10 cellular contexts compared by ENCODE assay signal in the genomic region with DNA sequence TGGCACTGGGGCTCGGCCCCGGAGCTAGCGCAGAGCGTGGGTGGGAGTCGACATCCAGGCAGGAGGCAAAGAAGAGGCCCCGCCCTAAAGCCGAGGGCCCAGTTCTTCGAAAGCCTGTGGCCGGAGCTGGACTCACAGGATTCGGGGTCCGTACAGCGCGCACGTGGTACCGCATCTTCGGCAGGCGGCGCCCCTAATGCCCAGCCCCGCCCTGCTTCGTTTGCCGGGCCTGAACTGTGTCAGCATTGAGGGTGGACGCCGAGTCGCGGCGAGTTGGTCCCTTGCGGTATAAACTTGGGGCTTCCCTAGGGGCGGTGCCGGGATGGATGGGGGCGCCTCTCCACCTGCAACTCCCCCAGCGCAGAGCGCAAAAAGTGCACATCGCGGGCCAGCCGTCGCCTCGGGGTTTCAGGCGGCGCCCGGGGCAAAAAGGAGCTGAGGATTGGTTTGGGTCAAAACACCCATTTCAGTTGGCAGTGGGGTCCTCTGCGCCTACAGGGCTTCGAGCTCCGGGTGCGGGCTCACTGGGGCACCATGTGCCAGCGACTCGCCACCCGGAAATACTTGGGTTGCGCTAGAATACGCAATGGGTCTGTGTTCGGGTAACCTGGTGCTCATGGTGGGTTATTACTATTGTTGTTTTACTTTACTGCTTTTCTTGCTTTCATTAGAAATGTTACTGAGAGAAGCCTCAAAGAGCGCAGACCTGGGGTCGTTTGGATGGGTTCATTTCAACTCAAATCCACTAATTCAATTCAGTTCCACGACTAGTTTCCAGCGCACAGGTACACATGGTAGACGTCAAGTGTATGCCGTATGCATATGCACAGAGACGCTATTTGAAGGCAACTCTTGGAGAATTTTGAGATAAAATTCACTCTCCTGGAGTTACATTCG. TPM values are rescaled to one million over a fixed set of nuclear protein-coding genes. Genes with fewer than 3 reads are reported as not detected.
A peak's percentile ranks its signal among the peaks of the same experiment; 100 is the strongest.
DNase-seq lines count a peak whose midpoint lies in the region; ATAC-seq and TF ChIP-seq lines count a peak whose summit lies in the region.
"Had no signal": no experiment of that assay in that cellular context is flagged by ENCODE, and none has a peak within 500 bp of the region (broad histone marks: within the 10 kb centered on the region; RNA-seq: fewer than 3 reads in every experiment).

No MANE protein-coding gene starts in this region.

- peaks cover 35 to 99% (median 79%) of the 10 kb centered on the region in 3 donors for H3K27me3 ChIP-seq in stomach

- H3K9me3 Mint-ChIP-seq in T-helper 2 cell treated with Interferon-gamma antibody and Interleukin-4, amounts not matched to agents 5 μg/mL and 100 μg/mL, for 36 hours, result no peaks in the 10 kb centered on the region
- peaks cover 2% of the 10 kb centered on the region for H3K9me3 Mint-ChIP-seq in activated CD8-positive, alpha-beta T cell treated with anti-CD3 and anti-CD28 coated beads for 36 hours
- peaks cover 0 to 6% (median 0%) of the 10 kb centered on the region in 6 donors for H3K9me3 Mint-ChIP-seq in immature natural killer cell

- H3K27me3 Mint-ChIP-seq in T-helper 2 cell treated with Interferon-gamma antibody and Interleukin-4, amounts not matched to agents 5 μg/mL and 100 μg/mL, for 36 hours (ENCODE audit: low read depth), result peaks cover 85% of the 10 kb centered on the region
- H3K27me3 Mint-ChIP-seq in activated CD8-positive, alpha-beta T cell treated with anti-CD3 and anti-CD28 coated beads for 36 hours, result peaks cover 75% of the 10 kb centered on the region
- peaks cover 27 to 48% (median 47%) of the 10 kb centered on the region in 3 donors for H3K27me3 Mint-ChIP-seq in immature natural killer cell (ENCODE audit: low read depth in 3 of 3)

- no peak overlapping the region for H3K27ac Mint-ChIP-seq in T-helper 2 cell treated with Interferon-gamma antibody and Interleukin-4, amounts not matched to agents 5 μg/mL and 100 μg/mL, for 36 hours
- H3K27ac Mint-ChIP-seq in activated CD8-positive, alpha-beta T cell treated with anti-CD3 and anti-CD28 coated beads for 36 hours, result no peak overlapping the region
- H3K27ac Mint-ChIP-seq in immature natural killer cell, result no peak overlapping the region

- peaks cover 36 to 48% (median 43%) of the 10 kb centered on the region in 4 donors for H3K4me1 ChIP-seq in stomach

- peak overlapping the region in 1 of 5 donors; percentile 15 for H3K27ac ChIP-seq in stomach
- H3K27ac ChIP-seq: PC-9 had no signal

- peak overlapping the region; percentile 45 to 75 (median 52) for H3K4me3 ChIP-seq in stomach
- H3K4me3 ChIP-seq: PC-9 had no signal

- peak overlapping the region; percentile 81 for H3K4me3 Mint-ChIP-seq in T-helper 2 cell treated with Interferon-gamma antibody and Interleukin-4, amounts not matched to agents 5 μg/mL and 100 μg/mL, for 36 hours
- peak overlapping the region; percentile 70 for H3K4me3 Mint-ChIP-seq in activated CD8-positive, alpha-beta T cell treated with anti-CD3 and anti-CD28 coated beads for 36 hours
- H3K4me3 Mint-ChIP-seq in immature natural killer cell, result peak overlapping the region; percentile 79 to 97 (median 90)

- CTCF ChIA-PET in activated CD8-positive, alpha-beta T cell treated with anti-CD3 and anti-CD28 coated beads for 36 hours (lab: Charles Lee), result interaction anchor here (0.8 to 1.5 kb wide), 2 partner anchors 165 to 353 kb away, joined by 3 to 4 read pairs; no protein-coding TSS in a partner anchor

- no peak for TF ChIP-seq CTCF in activated CD8-positive, alpha-beta T cell treated with anti-CD3 and anti-CD28 coated beads for 36 hours (IDR thresholded peaks at IDR 0.05)
- TF ChIP-seq CTCF in stomach (IDR thresholded peaks at IDR 0.05), result no peak

- no peak for TF ChIP-seq POLR2A in stomach (IDR thresholded peaks at IDR 0.05)

- H3K9me3 ChIP-seq in stomach, result peaks cover 0 to 4% (median 0%) of the 10 kb centered on the region in 4 donors

- intact Hi-C loops in activated CD8-positive, alpha-beta T cell treated with anti-CD3 and anti-CD28 coated beads for 36 hours (cut with micrococcal nuclease), result no loop called here
- intact Hi-C loops in stomach (cut with DNase I; ENCODE audit: low total_unique reads), result no loop called here

- H3K36me3 Mint-ChIP-seq in T-helper 2 cell treated with Interferon-gamma antibody and Interleukin-4, amounts not matched to agents 5 μg/mL and 100 μg/mL, for 36 hours (ENCODE audit: low read depth), result peaks cover 3% of the 10 kb centered on the region
- peaks cover 6% of the 10 kb centered on the region for H3K36me3 Mint-ChIP-seq in activated CD8-positive, alpha-beta T cell treated with anti-CD3 and anti-CD28 coated beads for 36 hours (ENCODE audit: low read depth)
- peaks cover 0 to 4% (median 0%) of the 10 kb centered on the region in 3 donors for H3K36me3 Mint-ChIP-seq in immature natural killer cell

- no peaks in the 10 kb centered on the region for H3K36me3 ChIP-seq in stomach

- no peak for ATAC-seq in activated CD8-positive, alpha-beta T cell treated with anti-CD3 and anti-CD28 coated beads for 36 hours
- no peak for ATAC-seq in HG03442 (IDR thresholded peaks at IDR 0.05; ENCODE audit: unreplicated experiment)

- POLR2A ChIA-PET in activated CD8-positive, alpha-beta T cell treated with anti-CD3 and anti-CD28 coated beads for 36 hours (lab: Charles Lee), result interaction anchor here (0.7 to 1.4 kb wide), 5 partner anchors 13 to 132 kb away, joined by 3 read pairs; no protein-coding TSS in a partner anchor

- no peak for TF ChIP-seq EP300 in stomach (IDR thresholded peaks at IDR 0.05)

- peaks cover 18% of the 10 kb centered on the region for H3K4me1 Mint-ChIP-seq in T-helper 2 cell treated with Interferon-gamma antibody and Interleukin-4, amounts not matched to agents 5 μg/mL and 100 μg/mL, for 36 hours (ENCODE audit: low read depth)
- peaks cover 34% of the 10 kb centered on the region for H3K4me1 Mint-ChIP-seq in activated CD8-positive, alpha-beta T cell treated with anti-CD3 and anti-CD28 coated beads for 36 hours (ENCODE audit: low read depth)
- H3K4me1 Mint-ChIP-seq in immature natural killer cell, result peaks cover 40 to 51% of the 10 kb centered on the region in 2 donors

- no peak for DNase-seq in T-helper 2 cell treated with Interferon-gamma antibody and Interleukin-4, amounts not matched to agents 5 μg/mL and 100 μg/mL, for 36 hours (ENCODE audit: low spot score)
- DNase-seq in T-helper 2 cell (no peak), immature natural killer cell (no peak), stomach (no peak), RPMI8226 (no peak), EL (no peak)
- peak; percentile 37 for DNase-seq in activated CD8-positive, alpha-beta T cell treated with anti-CD3 and anti-CD28 coated beads for 36 hours
- DNase-seq: PC-9 had no signal

- WGBS in stomach, 5 donors, result 6 to 16% (median 11%) methylated on average over 37 to 58 of the region's 58 CpGs

RNA-seq across cellular contexts. Expression of a gene that starts 3.9 kb away (rescaled TPM):
- total RNA-seq in activated CD8-positive, alpha-beta T cell treated with anti-CD3 and anti-CD28 coated beads for 36 hours, result 1 to 10 TPM in 1 of 2 experiments, under 1 TPM in 1; 0.95 to 1.1 TPM
- polyA plus RNA-seq in immature natural killer cell, result under 1 TPM in 1 of 3 donors, not detected in 2; 0.03 TPM
- 1 to 10 TPM in 1 of 5 donors, not detected in 4; 1.3 TPM for total RNA-seq in stomach
- polyA plus RNA-seq in stomach, result under 1 TPM in 1 of 3 donors, not detected in 2; 0.43 TPM
- total RNA-seq: glomerular endothelial cell, PC-9 had no signal
